ENCODE assay signal across 1 cellular context in the genomic region with DNA sequence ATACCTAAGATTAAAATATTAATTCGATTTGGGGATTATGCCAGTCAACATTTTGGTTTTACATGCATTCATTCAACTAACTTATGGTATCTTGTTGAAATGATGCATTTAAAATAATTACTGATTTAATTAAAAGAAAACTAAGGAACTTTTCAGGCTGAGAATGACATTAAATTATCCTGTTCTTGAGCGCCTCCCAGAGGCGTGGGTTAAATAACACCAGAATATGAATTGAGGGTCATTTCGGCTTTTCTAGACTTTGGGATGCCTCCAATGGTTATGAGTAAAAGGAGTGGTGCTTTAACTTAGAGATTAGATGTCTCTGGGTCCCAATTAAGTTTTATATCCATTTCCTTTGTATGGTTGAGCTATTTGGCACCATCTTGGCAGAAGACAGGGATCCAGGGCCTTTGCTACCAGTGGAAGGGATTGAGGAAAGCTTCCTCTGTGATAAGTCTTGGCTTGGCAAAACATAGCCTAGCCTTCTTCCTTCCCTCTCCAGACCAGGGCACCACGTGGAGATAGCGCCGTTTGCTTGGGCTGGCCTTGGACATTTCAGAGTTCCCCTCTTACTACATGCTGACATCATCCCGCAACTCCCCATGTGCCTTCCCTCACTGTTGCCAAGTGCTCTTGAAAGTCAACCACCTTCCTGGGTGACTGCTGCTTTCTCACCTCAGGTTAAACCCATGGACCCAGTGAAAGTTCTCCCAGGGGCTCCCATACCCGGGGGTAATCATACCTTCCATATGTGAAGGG.
TF ChIP-seq lines count a peak whose summit lies in the region.

No MANE protein-coding gene starts in this region.

TF ChIP-seq in IMR-90, 13 proteins besides CTCF, POLR2A, EP300 and RAD21:
- TF ChIP-seq ELK1 (IDR thresholded peaks at IDR 0.05; ENCODE audit: borderline replicate concordance, low read depth, low read length) = no peak
- TF ChIP-seq MAFK (IDR thresholded peaks at IDR 0.05; ENCODE audit: low read depth, low read length) = no peak
- TF ChIP-seq BHLHE40 (IDR thresholded peaks at IDR 0.05; ENCODE audit: low read depth, low read length) = no peak
- TF ChIP-seq FOS (IDR thresholded peaks at IDR 0.05; ENCODE audit: low read depth, low read length) = no peak
- TF ChIP-seq CHD1 (IDR thresholded peaks at IDR 0.05; ENCODE audit: low read depth, low read length) = no peak
- TF ChIP-seq MAZ (IDR thresholded peaks at IDR 0.05; ENCODE audit: borderline replicate concordance, low read depth, low read length) = no peak
- no peak for TF ChIP-seq RFX5 (IDR thresholded peaks at IDR 0.05; ENCODE audit: low read depth, low read length)
- no peak for TF ChIP-seq MXI1 (IDR thresholded peaks at IDR 0.05; ENCODE audit: borderline replicate concordance, low read depth, low read length)
